ENCODE assay signal across 19 cellular contexts in genomic region chr16:66416981-66417700, GRCh38. TPM values are rescaled to one million over a fixed set of nuclear protein-coding genes. Genes with fewer than 3 reads are reported as not detected.
DNase-seq lines count a peak whose midpoint lies in the region; ATAC-seq and TF ChIP-seq lines count a peak whose summit lies in the region.
"Had no signal": no experiment of that assay in that cellular context is flagged by ENCODE, and none has a peak within 500 bp of the region (broad histone marks: within the 10 kb centered on the region; RNA-seq: fewer than 3 reads in every experiment).

No MANE protein-coding gene starts in this region.

- H3K4me1 ChIP-seq in right lobe of liver (no peaks in the 10 kb centered on the region), ascending aorta (no peaks in the 10 kb centered on the region)

- H3K36me3 ChIP-seq in right lobe of liver = no peaks in the 10 kb centered on the region
- H3K36me3 ChIP-seq in ascending aorta = no peaks in the 10 kb centered on the region

- peaks cover 5% of the 10 kb centered on the region; the same call in 1 of the 2 replicates for H3K27me3 Mint-ChIP-seq in HFFc6 (ENCODE audit: insufficient read depth)

- no peaks in the 10 kb centered on the region for H3K9me3 ChIP-seq in right lobe of liver
- H3K9me3 ChIP-seq in ascending aorta = no peaks in the 10 kb centered on the region

- H3K27me3 ChIP-seq in right lobe of liver = no peaks in the 10 kb centered on the region
- H3K27me3 ChIP-seq in ascending aorta = no peaks in the 10 kb centered on the region

- no peak for ATAC-seq in right lobe of liver
- ATAC-seq: T-cell had no signal

- no peak for TF ChIP-seq POLR2A in right lobe of liver (IDR thresholded peaks at IDR 0.05)

- peaks cover 5% of the 10 kb centered on the region; the same call in 1 of the 2 replicates for H3K9me3 Mint-ChIP-seq in HFFc6
- H3K9me3 Mint-ChIP-seq: stimulated activated naive CD8-positive, alpha-beta T cell treated with anti-CD3 and anti-CD28 coated beads, Interleukin-15, Interleukin-2, amounts not matched to agents 100 ng/mL and 50 ng/mL, for 24 hours had no signal

- TF ChIP-seq CTCF in HFFc6 (IDR thresholded peaks at IDR 0.05) = no peak
- no peak for TF ChIP-seq CTCF in right lobe of liver (IDR thresholded peaks at IDR 0.05)
- TF ChIP-seq CTCF in ascending aorta (IDR thresholded peaks at IDR 0.05) = no peak

- in situ Hi-C loops in G401 (cut with HindIII; ENCODE audit: low sequenced_read_pairs) = no loop called here

- H3K27ac Mint-ChIP-seq in HFFc6 = peak overlapping the region; percentile 80
- H3K27ac Mint-ChIP-seq: naive B cell; stimulated activated naive CD8-positive, alpha-beta T cell treated with anti-CD3 and anti-CD28 coated beads, Interleukin-15, Interleukin-2, amounts not matched to agents 100 ng/mL and 50 ng/mL, for 24 hours; T-cell had no signal

- peak; percentile 60 for DNase-seq in AG20443 (ENCODE audit: low spot score)
- DNase-seq in HFFc6 = peak; percentile 45
- DNase-seq in amniotic epithelial cell (ENCODE audit: low read depth) = peak; percentile 78
- DNase-seq in islet precursor cell = peak; percentile 54
- no peak for DNase-seq in G401 (ENCODE audit: low spot score)
- no peak for DNase-seq in right lobe of liver
- DNase-seq in LoVo (ENCODE audit: low spot score) = no peak
- no peak for DNase-seq in ascending aorta (ENCODE audit: low spot score in 2 of 2)
- DNase-seq: activated CD4-positive, CD25-positive, alpha-beta regulatory T cell; activated gamma-delta T cell treated with Interleukin-2 at 50 U/mL for 16 hours; AML-193; dorsolateral prefrontal cortex; Karpas-422; naive B cell; NCI-H2029; NCI-H69; RPMI8226 had no signal

- intact Hi-C loops in right lobe of liver (cut with DNase I) = no loop called here
- intact Hi-C loops in ascending aorta (cut with DNase I) = no loop called here

- H3K36me3 Mint-ChIP-seq in HFFc6 (ENCODE audit: low read depth) = peaks cover 9% of the 10 kb centered on the region; the same call in 1 of the 2 replicates
- H3K36me3 Mint-ChIP-seq: naive B cell, T-cell had no signal

- 74% methylated on average over 7 of the region's 7 CpGs for WGBS in right lobe of liver (ENCODE audit: insufficient coverage, low coverage, low lambda C conversion rate, missing lambda C conversion rate)

- H3K4me3 ChIP-seq in right lobe of liver = no peak overlapping the region
- H3K4me3 ChIP-seq in ascending aorta = no peak overlapping the region
- H3K4me3 ChIP-seq: dorsolateral prefrontal cortex had no signal

- H3K27ac ChIP-seq in right lobe of liver (no peak overlapping the region), ascending aorta (no peak overlapping the region)
- H3K27ac ChIP-seq: dorsolateral prefrontal cortex had no signal

- H3K4me3 Mint-ChIP-seq in HFFc6 = peak overlapping the region; percentile 59
- H3K4me3 Mint-ChIP-seq: stimulated activated naive CD8-positive, alpha-beta T cell treated with anti-CD3 and anti-CD28 coated beads, Interleukin-15, Interleukin-2, amounts not matched to agents 100 ng/mL and 50 ng/mL, for 24 hours had no signal

- H3K4me1 Mint-ChIP-seq in HFFc6 (ENCODE audit: low read depth) = peaks cover 52% of the 10 kb centered on the region

RNA-seq across cellular contexts. Expression of gene BEAN1, which starts 10.0 kb away (rescaled TPM):
- not detected for total RNA-seq in HFFc6 (2021; fragmentation: NEBNext Ultra II Directional; extraction: Animal tissue kit (Norgen Biotek cat#: 25700))
- total RNA-seq in G401 (2014; rRNA removed; shearing (Covaris generic)) = not detected in 2 replicates
- under 1 TPM in 3 of 6 experiments, not detected in 3; 0.09 to 0.26 (median 0.10) TPM for total RNA-seq in right lobe of liver
- total RNA-seq in ascending aorta = not detected
- total RNA-seq: T-cell had no signal

RNA-seq across cellular contexts. Expression of gene CDH5, which starts 50.6 kb away (rescaled TPM):
- total RNA-seq in HFFc6 (2021; fragmentation: NEBNext Ultra II Directional; extraction: Animal tissue kit (Norgen Biotek cat#: 25700)) = not detected
- total RNA-seq in G401 (2014; rRNA removed; shearing (Covaris generic)) = not detected in 2 replicates
- 10 to 100 TPM in 5 of 6 experiments, 1 to 10 TPM in 1; 9.0 to 25.7 (median 15.4) TPM for total RNA-seq in right lobe of liver
- total RNA-seq in ascending aorta = 119 TPM

Comparison
In these comparisons a context has a peak if more than half of its experiments do, and no peak if none do; other contexts are left out.
1. DNase-seq: peak in AG20443 (single experiment), HFFc6 (single experiment), amniotic epithelial cell (single experiment) and islet precursor cell (single experiment); none in G401 (single experiment), right lobe of liver (0 of 3), LoVo (single experiment) and ascending aorta (0 of 2).